Comparison of ENCODE assay signal across 14 cellular contexts in the genomic region with DNA sequence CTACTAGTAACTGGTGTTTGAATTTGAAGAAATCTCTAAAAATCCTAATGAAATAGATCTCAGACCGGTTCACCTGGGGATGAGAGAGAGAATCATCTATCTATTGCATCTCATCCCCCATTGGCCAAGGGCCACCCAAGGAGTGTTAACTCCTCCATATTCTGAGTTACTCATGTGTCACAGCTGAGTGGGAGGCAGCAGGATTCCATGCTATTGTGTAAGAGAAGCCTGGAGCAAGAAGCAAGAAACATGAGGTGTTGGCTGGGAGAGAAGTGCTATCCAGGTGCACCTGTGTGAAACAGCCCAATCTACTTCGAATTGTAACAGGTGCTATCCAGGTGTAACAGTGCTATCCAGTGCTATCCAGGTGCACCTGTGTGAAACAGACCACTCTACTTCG.
"Had no signal": no experiment of that assay in that cellular context is flagged by ENCODE, and none has a peak within 500 bp of the region (broad histone marks: within the 10 kb centered on the region; RNA-seq: fewer than 3 reads in every experiment).

No MANE protein-coding gene starts in this region.

- H3K4me2 ChIP-seq: neural progenitor cell had no signal

- H3K27ac ChIP-seq: neural progenitor cell, pancreas, testis, WERI-Rb-1 had no signal

- H3K9me3 ChIP-seq: pancreas, testis had no signal

- H2AFZ ChIP-seq: neural progenitor cell had no signal

- H3K36me3 ChIP-seq: neural progenitor cell, pancreas, WERI-Rb-1 had no signal

- ATAC-seq: activated CD8-positive, alpha-beta T cell treated with anti-CD3 and anti-CD28 coated beads for 36 hours; left ventricle myocardium superior; pancreas; stimulated activated naive CD8-positive, alpha-beta T cell treated with anti-CD3 and anti-CD28 coated beads, Interleukin-15, amount 100 ng/mL, for 72 hours; T-cell had no signal

- H3K9ac ChIP-seq: neural progenitor cell had no signal

- DNase-seq: activated CD4-positive, alpha-beta T cell treated with anti-CD3 and anti-CD28 coated beads for 4 hours; activated CD8-positive, alpha-beta memory T cell treated with anti-CD3 and anti-CD28 coated beads, Interleukin-2, amount 50 U/mL, for 4 hours; activated CD8-positive, alpha-beta T cell treated with anti-CD3 and anti-CD28 coated beads for 36 hours; aorta; hippocampal formation; left ventricle myocardium superior; pancreas; stimulated activated CD4-positive, alpha-beta T cell treated with anti-CD3 and anti-CD28 coated beads, Interleukin-4, amount 100 ng/mL, for 1 hour; stimulated activated naive CD8-positive, alpha-beta T cell treated with anti-CD3 and anti-CD28 coated beads, Interleukin-15, amount 100 ng/mL, for 72 hours; T-cell; T1000; testis; WERI-Rb-1 had no signal

- H3K27me3 ChIP-seq: neural progenitor cell, testis had no signal

- H3K4me1 ChIP-seq: pancreas, testis had no signal

- H3K4me3 ChIP-seq: neural progenitor cell, pancreas, testis had no signal
